2 cellular contexts compared by ENCODE assay signal in genomic region chr20:45101333-45101850, GRCh38.
TF ChIP-seq lines count a peak whose summit lies in the region.

No MANE protein-coding gene starts in this region.

TF ChIP-seq in HepG2, 621 proteins besides CTCF, POLR2A, EP300 and RAD21 (continues in another document):
- TF ChIP-seq ZNF20 (CRISPR knock-in tag; IDR thresholded peaks at IDR 0.05) = no peak
- TF ChIP-seq REXO4 (CRISPR knock-in tag; IDR thresholded peaks at IDR 0.05; ENCODE audit: borderline replicate concordance) = no peak
- no peak for TF ChIP-seq RFX1 (IDR thresholded peaks at IDR 0.05)
- no peak for TF ChIP-seq DNMT3B (CRISPR knock-in tag; conservative IDR thresholded peaks at IDR 0.05)
- TF ChIP-seq, protein P1, sequence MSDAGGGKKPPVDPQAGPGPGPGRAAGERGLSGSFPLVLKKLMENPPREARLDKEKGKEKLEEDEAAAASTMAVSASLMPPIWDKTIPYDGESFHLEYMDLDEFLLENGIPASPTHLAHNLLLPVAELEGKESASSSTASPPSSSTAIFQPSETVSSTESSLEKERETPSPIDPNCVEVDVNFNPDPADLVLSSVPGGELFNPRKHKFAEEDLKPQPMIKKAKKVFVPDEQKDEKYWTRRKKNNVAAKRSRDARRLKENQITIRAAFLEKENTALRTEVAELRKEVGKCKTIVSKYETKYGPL (CRISPR knock-in tag; IDR thresholded peaks at IDR 0.05) = no peak
- no peak for TF ChIP-seq ZNF83 (CRISPR knock-in tag; IDR thresholded peaks at IDR 0.05; ENCODE audit: borderline replicate concordance)
- TF ChIP-seq ZNF3 (CRISPR knock-in tag; IDR thresholded peaks at IDR 0.05) = no peak
- TF ChIP-seq GLI4 (CRISPR knock-in tag; IDR thresholded peaks at IDR 0.05; ENCODE audit: borderline replicate concordance) = no peak
- TF ChIP-seq DPF2 (CRISPR knock-in tag; IDR thresholded peaks at IDR 0.05; ENCODE audit: borderline replicate concordance, low read depth) = no peak
- TF ChIP-seq ZNF350 (CRISPR knock-in tag; IDR thresholded peaks at IDR 0.05; ENCODE audit: borderline replicate concordance, low read depth) = 0 out of 2 replicates have a peak, but pooled peaks have one; percentile 13
- no peak for TF ChIP-seq FOSL2 (CRISPR knock-in tag; IDR thresholded peaks at IDR 0.05)
- TF ChIP-seq RFX3 (CRISPR knock-in tag; IDR thresholded peaks at IDR 0.05) = no peak
- TF ChIP-seq FOXJ3 (CRISPR knock-in tag; IDR thresholded peaks at IDR 0.05; ENCODE audit: borderline replicate concordance) = no peak
- 0 out of 2 replicates have a peak, but pooled peaks have one; percentile 28 for TF ChIP-seq REPIN1 (CRISPR knock-in tag; IDR thresholded peaks at IDR 0.05; ENCODE audit: borderline replicate concordance, low read depth)
- TF ChIP-seq EZH2 (conservative IDR thresholded peaks at IDR 0.05; ENCODE audit: low read depth, low read length) = peak; percentile 86; the same call in 1 of the 2 replicates
- no peak for TF ChIP-seq PREB (CRISPR knock-in tag; IDR thresholded peaks at IDR 0.05)
- TF ChIP-seq, protein P2, sequence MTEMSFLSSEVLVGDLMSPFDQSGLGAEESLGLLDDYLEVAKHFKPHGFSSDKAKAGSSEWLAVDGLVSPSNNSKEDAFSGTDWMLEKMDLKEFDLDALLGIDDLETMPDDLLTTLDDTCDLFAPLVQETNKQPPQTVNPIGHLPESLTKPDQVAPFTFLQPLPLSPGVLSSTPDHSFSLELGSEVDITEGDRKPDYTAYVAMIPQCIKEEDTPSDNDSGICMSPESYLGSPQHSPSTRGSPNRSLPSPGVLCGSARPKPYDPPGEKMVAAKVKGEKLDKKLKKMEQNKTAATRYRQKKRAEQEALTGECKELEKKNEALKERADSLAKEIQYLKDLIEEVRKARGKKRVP (CRISPR knock-in tag; IDR thresholded peaks at IDR 0.05) = no peak
- TF ChIP-seq MXD4 (CRISPR knock-in tag; IDR thresholded peaks at IDR 0.05) = no peak
- TF ChIP-seq ZFP36 (IDR thresholded peaks at IDR 0.05; ENCODE audit: borderline replicate concordance, low read depth, low read length, partially characterized antibody) = no peak
- TF ChIP-seq, protein P3, sequence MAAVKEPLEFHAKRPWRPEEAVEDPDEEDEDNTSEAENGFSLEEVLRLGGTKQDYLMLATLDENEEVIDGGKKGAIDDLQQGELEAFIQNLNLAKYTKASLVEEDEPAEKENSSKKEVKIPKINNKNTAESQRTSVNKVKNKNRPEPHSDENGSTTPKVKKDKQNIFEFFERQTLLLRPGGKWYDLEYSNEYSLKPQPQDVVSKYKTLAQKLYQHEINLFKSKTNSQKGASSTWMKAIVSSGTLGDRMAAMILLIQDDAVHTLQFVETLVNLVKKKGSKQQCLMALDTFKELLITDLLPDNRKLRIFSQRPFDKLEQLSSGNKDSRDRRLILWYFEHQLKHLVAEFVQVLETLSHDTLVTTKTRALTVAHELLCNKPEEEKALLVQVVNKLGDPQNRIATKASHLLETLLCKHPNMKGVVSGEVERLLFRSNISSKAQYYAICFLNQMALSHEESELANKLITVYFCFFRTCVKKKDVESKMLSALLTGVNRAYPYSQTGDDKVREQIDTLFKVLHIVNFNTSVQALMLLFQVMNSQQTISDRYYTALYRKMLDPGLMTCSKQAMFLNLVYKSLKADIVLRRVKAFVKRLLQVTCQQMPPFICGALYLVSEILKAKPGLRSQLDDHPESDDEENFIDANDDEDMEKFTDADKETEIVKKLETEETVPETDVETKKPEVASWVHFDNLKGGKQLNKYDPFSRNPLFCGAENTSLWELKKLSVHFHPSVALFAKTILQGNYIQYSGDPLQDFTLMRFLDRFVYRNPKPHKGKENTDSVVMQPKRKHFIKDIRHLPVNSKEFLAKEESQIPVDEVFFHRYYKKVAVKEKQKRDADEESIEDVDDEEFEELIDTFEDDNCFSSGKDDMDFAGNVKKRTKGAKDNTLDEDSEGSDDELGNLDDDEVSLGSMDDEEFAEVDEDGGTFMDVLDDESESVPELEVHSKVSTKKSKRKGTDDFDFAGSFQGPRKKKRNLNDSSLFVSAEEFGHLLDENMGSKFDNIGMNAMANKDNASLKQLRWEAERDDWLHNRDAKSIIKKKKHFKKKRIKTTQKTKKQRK (IDR thresholded peaks at IDR 0.05; ENCODE audit: low read length) = no peak
- no peak for TF ChIP-seq ZNF549 (CRISPR knock-in tag; IDR thresholded peaks at IDR 0.05)
- TF ChIP-seq ZNF317 (CRISPR knock-in tag; IDR thresholded peaks at IDR 0.05) = no peak
- TF ChIP-seq HHEX (CRISPR knock-in tag; IDR thresholded peaks at IDR 0.05) = no peak
- peak; percentile 60; the same call in 1 of the 2 replicates for TF ChIP-seq MNT (IDR thresholded peaks at IDR 0.05)
- 0 out of 2 replicates have a peak, but pooled peaks have one; percentile 51 for TF ChIP-seq CEBPB (IDR thresholded peaks at IDR 0.05; ENCODE audit: borderline replicate concordance, low read depth, low read length)
- TF ChIP-seq TMF1 (CRISPR knock-in tag; IDR thresholded peaks at IDR 0.05; ENCODE audit: low read depth) = no peak

TF ChIP-seq in HEK293T, 16 proteins besides CTCF, POLR2A, EP300 and RAD21:
- TF ChIP-seq ARNT (IDR thresholded peaks at IDR 0.05) (no peak), FOXM1 (IDR thresholded peaks at IDR 0.05; ENCODE audit: borderline replicate concordance) (no peak), SUZ12 (IDR thresholded peaks at IDR 0.05) (no peak), PKNOX1 (IDR thresholded peaks at IDR 0.05) (no peak), NFRKB (IDR thresholded peaks at IDR 0.05) (no peak), ELF4 (IDR thresholded peaks at IDR 0.05) (no peak), LEF1 (IDR thresholded peaks at IDR 0.05; ENCODE audit: borderline replicate concordance) (no peak), FOXK2 (IDR thresholded peaks at IDR 0.05) (no peak)
